1 cellular context compared by ENCODE assay signal in genomic region chr16:88069397-88070168, GRCh38.
TF ChIP-seq lines count a peak whose summit lies in the region.

No MANE protein-coding gene starts in this region.

TF ChIP-seq in GM12878, 131 proteins besides CTCF, POLR2A, EP300 and RAD21 (continued from another document and continues in another):
- TF ChIP-seq MAX (IDR thresholded peaks at IDR 0.05; ENCODE audit: low read depth, low read length) (no peak), SP1 (IDR thresholded peaks at IDR 0.05; ENCODE audit: low read depth, low read length) (peak; percentile 33), TCF7 (IDR thresholded peaks at IDR 0.05; ENCODE audit: borderline replicate concordance) (no peak), TARDBP (IDR thresholded peaks at IDR 0.05; ENCODE audit: borderline replicate concordance) (no peak), RELA (IDR thresholded peaks at IDR 0.05; ENCODE audit: borderline replicate concordance, partially characterized antibody) (no peak), JUND (IDR thresholded peaks at IDR 0.05; ENCODE audit: low read depth, low read length) (no peak), ZNF217 (IDR thresholded peaks at IDR 0.05) (no peak), FOXM1 (IDR thresholded peaks at IDR 0.05; ENCODE audit: low read depth, low read length) (0 out of 2 replicates have a peak, but pooled peaks have one; percentile 27), CHD4 (IDR thresholded peaks at IDR 0.05) (no peak), CHD1 (IDR thresholded peaks at IDR 0.05; ENCODE audit: low read depth, low read length) (no peak), RFX5 (IDR thresholded peaks at IDR 0.05; ENCODE audit: low read depth, low read length) (no peak), ZNF622 (IDR thresholded peaks at IDR 0.05) (no peak), SPI1 (IDR thresholded peaks at IDR 0.05; ENCODE audit: borderline replicate concordance, insufficient read depth, low read depth, low read length) (peak; percentile 95), RAD51 (IDR thresholded peaks at IDR 0.05) (no peak), HDAC2 (IDR thresholded peaks at IDR 0.05) (no peak), RB1 (IDR thresholded peaks at IDR 0.05; ENCODE audit: borderline replicate concordance) (no peak), BMI1 (IDR thresholded peaks at IDR 0.05; ENCODE audit: borderline replicate concordance) (no peak), SREBF2 (IDR thresholded peaks at IDR 0.05; ENCODE audit: low read length) (no peak), DPF2 (IDR thresholded peaks at IDR 0.05) (0 out of 2 replicates have a peak, but pooled peaks have one; percentile 35), GATAD2B (conservative IDR thresholded peaks at IDR 0.05; ENCODE audit: low read depth) (0 out of 2 replicates have a peak, but pooled peaks have one; percentile 22), RCOR1 (conservative IDR thresholded peaks at IDR 0.05; ENCODE audit: low read depth, low read length) (0 out of 2 replicates have a peak, but pooled peaks have one; percentile 28), CREB1 (IDR thresholded peaks at IDR 0.05; ENCODE audit: low read depth) (peak; percentile 81), STAT3 (IDR thresholded peaks at IDR 0.05; ENCODE audit: low read depth, low read length) (0 out of 2 replicates have a peak, but pooled peaks have one; percentile 20), EED (IDR thresholded peaks at IDR 0.05; ENCODE audit: low read depth) (peak; percentile 44; the same call in 1 of the 2 replicates), RBBP5 (conservative IDR thresholded peaks at IDR 0.05) (no peak), NR2F1 (conservative IDR thresholded peaks at IDR 0.05) (no peak; the same call in 1 of the 2 replicates), YY1 (IDR thresholded peaks at IDR 0.05; ENCODE audit: low read depth, low read length) (peak; percentile 40; the same call in 1 of the 2 replicates), PAX5 (IDR thresholded peaks at IDR 0.05; ENCODE audit: borderline replicate concordance, low read depth, low read length) (peak; percentile 81), FOS (IDR thresholded peaks at IDR 0.05; ENCODE audit: borderline replicate concordance, extremely low read depth, insufficient read length) (no peak), BCL3 (IDR thresholded peaks at IDR 0.05; ENCODE audit: borderline replicate concordance, insufficient read depth, low read depth, low read length, poor library complexity, severe bottlenecking) (no peak), POU2F2 (IDR thresholded peaks at IDR 0.05; ENCODE audit: borderline replicate concordance, low read depth, low read length) (no peak), BHLHE40 (IDR thresholded peaks at IDR 0.05; ENCODE audit: borderline replicate concordance in 1 of 2, low read depth in 2 of 2, low read length in 1 of 2) (peak; percentile 52 to 54; a peak in 2 of 4 replicates), RUNX3 (IDR thresholded peaks at IDR 0.05; ENCODE audit: low read length) (peak; percentile 64), MEF2B (IDR thresholded peaks at IDR 0.05; ENCODE audit: partially characterized antibody, poor library complexity, severe bottlenecking) (no peak), PBX3 (IDR thresholded peaks at IDR 0.05; ENCODE audit: insufficient replicate concordance, low read depth, low read length) (no peak), MXI1 (IDR thresholded peaks at IDR 0.05; ENCODE audit: low read depth, low read length) (no peak), MTA2 (IDR thresholded peaks at IDR 0.05; ENCODE audit: low read depth) (peak; percentile 69; the same call in 1 of the 2 replicates), SMARCA5 (IDR thresholded peaks at IDR 0.05) (no peak), ATF7 (IDR thresholded peaks at IDR 0.05; ENCODE audit: low read depth) (peak; percentile 46), SUZ12 (IDR thresholded peaks at IDR 0.05; ENCODE audit: unreplicated experiment) (no peak), HCFC1 (IDR thresholded peaks at IDR 0.05; ENCODE audit: low read length) (no peak), PKNOX1 (IDR thresholded peaks at IDR 0.05) (peak; percentile 68), WRNIP1 (IDR thresholded peaks at IDR 0.05; ENCODE audit: borderline replicate concordance, low read depth, low read length) (no peak), IKZF1 (conservative IDR thresholded peaks at IDR 0.05) (no peak; the same call in 1 of the 2 replicates)
- TF ChIP-seq, protein P1, sequence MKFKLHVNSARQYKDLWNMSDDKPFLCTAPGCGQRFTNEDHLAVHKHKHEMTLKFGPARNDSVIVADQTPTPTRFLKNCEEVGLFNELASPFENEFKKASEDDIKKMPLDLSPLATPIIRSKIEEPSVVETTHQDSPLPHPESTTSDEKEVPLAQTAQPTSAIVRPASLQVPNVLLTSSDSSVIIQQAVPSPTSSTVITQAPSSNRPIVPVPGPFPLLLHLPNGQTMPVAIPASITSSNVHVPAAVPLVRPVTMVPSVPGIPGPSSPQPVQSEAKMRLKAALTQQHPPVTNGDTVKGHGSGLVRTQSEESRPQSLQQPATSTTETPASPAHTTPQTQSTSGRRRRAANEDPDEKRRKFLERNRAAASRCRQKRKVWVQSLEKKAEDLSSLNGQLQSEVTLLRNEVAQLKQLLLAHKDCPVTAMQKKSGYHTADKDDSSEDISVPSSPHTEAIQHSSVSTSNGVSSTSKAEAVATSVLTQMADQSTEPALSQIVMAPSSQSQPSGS (IDR thresholded peaks at IDR 0.05; ENCODE audit: low read length) = no peak
- TF ChIP-seq, protein P2, sequence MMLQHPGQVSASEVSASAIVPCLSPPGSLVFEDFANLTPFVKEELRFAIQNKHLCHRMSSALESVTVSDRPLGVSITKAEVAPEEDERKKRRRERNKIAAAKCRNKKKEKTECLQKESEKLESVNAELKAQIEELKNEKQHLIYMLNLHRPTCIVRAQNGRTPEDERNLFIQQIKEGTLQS (IDR thresholded peaks at IDR 0.05; ENCODE audit: borderline replicate concordance, extremely low read depth, low read depth, low read length) = no peak
- TF ChIP-seq, protein P3, sequence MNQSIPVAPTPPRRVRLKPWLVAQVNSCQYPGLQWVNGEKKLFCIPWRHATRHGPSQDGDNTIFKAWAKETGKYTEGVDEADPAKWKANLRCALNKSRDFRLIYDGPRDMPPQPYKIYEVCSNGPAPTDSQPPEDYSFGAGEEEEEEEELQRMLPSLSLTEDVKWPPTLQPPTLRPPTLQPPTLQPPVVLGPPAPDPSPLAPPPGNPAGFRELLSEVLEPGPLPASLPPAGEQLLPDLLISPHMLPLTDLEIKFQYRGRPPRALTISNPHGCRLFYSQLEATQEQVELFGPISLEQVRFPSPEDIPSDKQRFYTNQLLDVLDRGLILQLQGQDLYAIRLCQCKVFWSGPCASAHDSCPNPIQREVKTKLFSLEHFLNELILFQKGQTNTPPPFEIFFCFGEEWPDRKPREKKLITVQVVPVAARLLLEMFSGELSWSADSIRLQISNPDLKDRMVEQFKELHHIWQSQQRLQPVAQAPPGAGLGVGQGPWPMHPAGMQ (IDR thresholded peaks at IDR 0.05; ENCODE audit: borderline replicate concordance) = no peak
- TF ChIP-seq, protein P4, sequence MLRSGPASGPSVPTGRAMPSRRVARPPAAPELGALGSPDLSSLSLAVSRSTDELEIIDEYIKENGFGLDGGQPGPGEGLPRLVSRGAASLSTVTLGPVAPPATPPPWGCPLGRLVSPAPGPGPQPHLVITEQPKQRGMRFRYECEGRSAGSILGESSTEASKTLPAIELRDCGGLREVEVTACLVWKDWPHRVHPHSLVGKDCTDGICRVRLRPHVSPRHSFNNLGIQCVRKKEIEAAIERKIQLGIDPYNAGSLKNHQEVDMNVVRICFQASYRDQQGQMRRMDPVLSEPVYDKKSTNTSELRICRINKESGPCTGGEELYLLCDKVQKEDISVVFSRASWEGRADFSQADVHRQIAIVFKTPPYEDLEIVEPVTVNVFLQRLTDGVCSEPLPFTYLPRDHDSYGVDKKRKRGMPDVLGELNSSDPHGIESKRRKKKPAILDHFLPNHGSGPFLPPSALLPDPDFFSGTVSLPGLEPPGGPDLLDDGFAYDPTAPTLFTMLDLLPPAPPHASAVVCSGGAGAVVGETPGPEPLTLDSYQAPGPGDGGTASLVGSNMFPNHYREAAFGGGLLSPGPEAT (IDR thresholded peaks at IDR 0.05; ENCODE audit: low read depth) = peak; percentile 21; the same call in 1 of the 2 replicates
- TF ChIP-seq, protein P5, sequence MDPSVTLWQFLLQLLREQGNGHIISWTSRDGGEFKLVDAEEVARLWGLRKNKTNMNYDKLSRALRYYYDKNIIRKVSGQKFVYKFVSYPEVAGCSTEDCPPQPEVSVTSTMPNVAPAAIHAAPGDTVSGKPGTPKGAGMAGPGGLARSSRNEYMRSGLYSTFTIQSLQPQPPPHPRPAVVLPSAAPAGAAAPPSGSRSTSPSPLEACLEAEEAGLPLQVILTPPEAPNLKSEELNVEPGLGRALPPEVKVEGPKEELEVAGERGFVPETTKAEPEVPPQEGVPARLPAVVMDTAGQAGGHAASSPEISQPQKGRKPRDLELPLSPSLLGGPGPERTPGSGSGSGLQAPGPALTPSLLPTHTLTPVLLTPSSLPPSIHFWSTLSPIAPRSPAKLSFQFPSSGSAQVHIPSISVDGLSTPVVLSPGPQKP (IDR thresholded peaks at IDR 0.05; ENCODE audit: low read depth, low read length) = no peak
- TF ChIP-seq, protein P6, sequence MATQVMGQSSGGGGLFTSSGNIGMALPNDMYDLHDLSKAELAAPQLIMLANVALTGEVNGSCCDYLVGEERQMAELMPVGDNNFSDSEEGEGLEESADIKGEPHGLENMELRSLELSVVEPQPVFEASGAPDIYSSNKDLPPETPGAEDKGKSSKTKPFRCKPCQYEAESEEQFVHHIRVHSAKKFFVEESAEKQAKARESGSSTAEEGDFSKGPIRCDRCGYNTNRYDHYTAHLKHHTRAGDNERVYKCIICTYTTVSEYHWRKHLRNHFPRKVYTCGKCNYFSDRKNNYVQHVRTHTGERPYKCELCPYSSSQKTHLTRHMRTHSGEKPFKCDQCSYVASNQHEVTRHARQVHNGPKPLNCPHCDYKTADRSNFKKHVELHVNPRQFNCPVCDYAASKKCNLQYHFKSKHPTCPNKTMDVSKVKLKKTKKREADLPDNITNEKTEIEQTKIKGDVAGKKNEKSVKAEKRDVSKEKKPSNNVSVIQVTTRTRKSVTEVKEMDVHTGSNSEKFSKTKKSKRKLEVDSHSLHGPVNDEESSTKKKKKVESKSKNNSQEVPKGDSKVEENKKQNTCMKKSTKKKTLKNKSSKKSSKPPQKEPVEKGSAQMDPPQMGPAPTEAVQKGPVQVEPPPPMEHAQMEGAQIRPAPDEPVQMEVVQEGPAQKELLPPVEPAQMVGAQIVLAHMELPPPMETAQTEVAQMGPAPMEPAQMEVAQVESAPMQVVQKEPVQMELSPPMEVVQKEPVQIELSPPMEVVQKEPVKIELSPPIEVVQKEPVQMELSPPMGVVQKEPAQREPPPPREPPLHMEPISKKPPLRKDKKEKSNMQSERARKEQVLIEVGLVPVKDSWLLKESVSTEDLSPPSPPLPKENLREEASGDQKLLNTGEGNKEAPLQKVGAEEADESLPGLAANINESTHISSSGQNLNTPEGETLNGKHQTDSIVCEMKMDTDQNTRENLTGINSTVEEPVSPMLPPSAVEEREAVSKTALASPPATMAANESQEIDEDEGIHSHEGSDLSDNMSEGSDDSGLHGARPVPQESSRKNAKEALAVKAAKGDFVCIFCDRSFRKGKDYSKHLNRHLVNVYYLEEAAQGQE (IDR thresholded peaks at IDR 0.05; ENCODE audit: low read depth, low read length) = no peak
